2 cellular contexts compared by ENCODE assay signal in genomic region chr12:108419949-108420348, GRCh38.
TF ChIP-seq lines count a peak whose summit lies in the region.

No MANE protein-coding gene starts in this region.

TF ChIP-seq in HepG2, 621 proteins besides CTCF, POLR2A, EP300 and RAD21 (continued from another document):
- TF ChIP-seq MAFF (IDR thresholded peaks at IDR 0.05; ENCODE audit: low read depth, low read length) (peak; percentile 86), NFE2L2 (IDR thresholded peaks at IDR 0.05; ENCODE audit: low read length) (peak; percentile 96)

TF ChIP-seq in H1, 55 proteins besides CTCF, POLR2A, EP300 and RAD21 (continued from another document):
- TF ChIP-seq EGR1 (IDR thresholded peaks at IDR 0.05; ENCODE audit: borderline replicate concordance, low read depth, low read length) (no peak), ASH2L (IDR thresholded peaks at IDR 0.05; ENCODE audit: low read length) (no peak), CHD1 (IDR thresholded peaks at IDR 0.05; ENCODE audit: low read depth, low read length) (no peak), USF2 (IDR thresholded peaks at IDR 0.05; ENCODE audit: low read length) (no peak), CREB1 (IDR thresholded peaks at IDR 0.05) (no peak), MAFK (IDR thresholded peaks at IDR 0.05; ENCODE audit: low read depth, low read length) (peak; percentile 88)
TF ChIP-seq in H1: peak in this region for 2.
